In genomic region chr6:127547909-127548649, GRCh38 we compare ENCODE assay signal across 16 cellular contexts. TPM values are rescaled to one million over a fixed set of nuclear protein-coding genes. Genes with fewer than 3 reads are reported as not detected.
A peak's percentile ranks its signal among the peaks of the same experiment; 100 is the strongest.
DNase-seq lines count a peak whose midpoint lies in the region; ATAC-seq, FAIRE-seq and TF ChIP-seq lines count a peak whose summit lies in the region.
"Had no signal": no experiment of that assay in that cellular context is flagged by ENCODE, and none has a peak within 500 bp of the region (broad histone marks: within the 10 kb centered on the region; RNA-seq: fewer than 3 reads in every experiment).

No MANE protein-coding gene starts in this region.

- no peak for ATAC-seq in heart right ventricle
- ATAC-seq: left lobe of liver, psoas muscle had no signal

- H3K4me3 ChIP-seq in cardiac muscle cell (no peak overlapping the region), heart right ventricle (no peak overlapping the region), PC-9 (no peak overlapping the region)
- H3K4me3 ChIP-seq: BLaER1 treated with 17β-estradiol and CSF1 and Interleukin-3, amounts not matched to agents 10 nM and 100 nM; psoas muscle; tibial artery had no signal

- TF ChIP-seq CTCF in cardiac muscle cell (IDR thresholded peaks at IDR 0.05; ENCODE audit: low read depth, low read length) (peak; percentile 36), heart right ventricle (IDR thresholded peaks at IDR 0.05) (peak in 1 of 9 donors; percentile 15), PC-9 (conservative IDR thresholded peaks at IDR 0.05) (peak; percentile 56)

- H3K27me3 ChIP-seq in cardiac muscle cell (no peaks in the 10 kb centered on the region), heart right ventricle (peaks cover 0 to 23% (median 11%) of the 10 kb centered on the region in 7 donors), PC-9 (ENCODE audit: insufficient read depth, low read depth) (no peaks in the 10 kb centered on the region)
- H3K27me3 ChIP-seq: BLaER1 treated with 17β-estradiol and CSF1 and Interleukin-3, amounts not matched to agents 10 nM and 100 nM had no signal

- DNase-seq in cardiac muscle cell (ENCODE audit: low read depth in 1 of 2, low spot score in 1 of 2), result peak in 1 of 2 donors; percentile 28
- no peak for DNase-seq in heart right ventricle
- peak in 1 of 2 experiments; percentile 30 for DNase-seq in PC-9
- DNase-seq in fibroblast of peridontal ligament (ENCODE audit: extremely low read depth), result peak; percentile 38
- peak; percentile 11 for DNase-seq in urothelium cell line (ENCODE audit: low spot score)
- DNase-seq in amygdala (lab: John Stamatoyannopoulos, UW), result no peak
- no peak for DNase-seq in activated naive CD4-positive, alpha-beta T cell treated with anti-CD3 and anti-CD28 coated beads, Interleukin-2, amount 50 U/mL, for 16 hours
- DNase-seq in MV-4-11 (lab: John Stamatoyannopoulos, UW), result no peak
- DNase-seq: activated CD4-positive, alpha-beta memory T cell treated with anti-CD3 and anti-CD28 coated beads, Interleukin-2, amount 10 ng/mL, durations not matched to agents 7 days and 5 days; activated naive CD8-positive, alpha-beta T cell treated with anti-CD3 and anti-CD28 coated beads, Interleukin-2, amount 10 ng/mL, durations not matched to agents 7 days and 5 days; NCI-H2227 treated with DMSO at 0.1 percent for 48 hours; psoas muscle; tibial artery had no signal

- H3K9me3 ChIP-seq in cardiac muscle cell (ENCODE audit: low read depth), result no peaks in the 10 kb centered on the region
- H3K9me3 ChIP-seq in heart right ventricle, result no peaks in the 10 kb centered on the region
- no peaks in the 10 kb centered on the region; the same call in 1 of the 2 replicates for H3K9me3 ChIP-seq in PC-9 (ENCODE audit: insufficient read depth, low read depth)
- H3K9me3 ChIP-seq: BLaER1 treated with 17β-estradiol and CSF1 and Interleukin-3, amounts not matched to agents 10 nM and 100 nM; psoas muscle; tibial artery had no signal

- POLR2A ChIA-PET in PC-9 (lab: Charles Lee; ENCODE audit: unreplicated experiment), result no interaction called here

- no peak overlapping the region for H3K27ac ChIP-seq in cardiac muscle cell
- H3K27ac ChIP-seq in heart right ventricle, result no peak overlapping the region
- H3K27ac ChIP-seq in PC-9, result no peak overlapping the region
- H3K27ac ChIP-seq: BLaER1 treated with 17β-estradiol and CSF1 and Interleukin-3, amounts not matched to agents 10 nM and 100 nM; psoas muscle; tibial artery had no signal

- no peaks in the 10 kb centered on the region for H3K79me2 ChIP-seq in PC-9 (ENCODE audit: low read depth)

- intact Hi-C loops in heart right ventricle (cut with DNase I), result loop anchor here in 3 of 10 donors (10.0 kb wide), 1 partner anchor 243 kb away; no protein-coding TSS in a partner anchor
- intact Hi-C loops in PC-9 (cut with micrococcal nuclease; ENCODE audit: unreplicated experiment), result no loop called here

- no peaks in the 10 kb centered on the region for H3K9me2 ChIP-seq in PC-9 (ENCODE audit: insufficient read depth)

- CTCF ChIA-PET in PC-9 (lab: Charles Lee), result no interaction called here

- H3K4me1 ChIP-seq in cardiac muscle cell (ENCODE audit: low read depth) (no peaks in the 10 kb centered on the region), heart right ventricle (no peaks in the 10 kb centered on the region), PC-9 (replicated peaks; ENCODE audit: insufficient read depth) (peaks cover 13% of the 10 kb centered on the region)
- H3K4me1 ChIP-seq: BLaER1 treated with 17β-estradiol and CSF1 and Interleukin-3, amounts not matched to agents 10 nM and 100 nM; psoas muscle had no signal

- H3F3A ChIP-seq in PC-9 (ENCODE audit: insufficient read depth, low read depth), result no peaks in the 10 kb centered on the region

- H2AFZ ChIP-seq in PC-9, result no peak overlapping the region

- no peaks in the 10 kb centered on the region for H4K20me1 ChIP-seq in PC-9 (ENCODE audit: insufficient read depth)
- H4K20me1 ChIP-seq: BLaER1 treated with 17β-estradiol and CSF1 and Interleukin-3, amounts not matched to agents 10 nM and 100 nM had no signal

- no peak for FAIRE-seq in urothelium cell line (lab: Jason Lieb, UNC)
- FAIRE-seq: GM12891 had no signal

- H3K36me3 ChIP-seq in cardiac muscle cell (no peaks in the 10 kb centered on the region), heart right ventricle (no peaks in the 10 kb centered on the region), PC-9 (ENCODE audit: low read depth) (no peaks in the 10 kb centered on the region)
- H3K36me3 ChIP-seq: BLaER1 treated with 17β-estradiol and CSF1 and Interleukin-3, amounts not matched to agents 10 nM and 100 nM; tibial artery had no signal

- H3K4me2 ChIP-seq in PC-9, result no peak overlapping the region
- H3K4me2 ChIP-seq: BLaER1 treated with 17β-estradiol and CSF1 and Interleukin-3, amounts not matched to agents 10 nM and 100 nM had no signal

- WGBS in heart right ventricle, 2 donors, result 64 to 73% methylated on average over 2 of the region's 2 CpGs

- BruUV-seq in PC-9 (replicated peaks; lab: Mats Ljungman, UMichigan), result no TSS peak

RNA-seq across cellular contexts. Expression of gene C6orf58, which starts 28.9 kb away (rescaled TPM):
- total RNA-seq in cardiac muscle cell (not detected in 2 replicates), heart right ventricle (not detected), PC-9 (2021) (not detected in 2 replicates)
- polyA plus RNA-seq in cardiac muscle cell (not detected in 2 replicates), heart right ventricle (not detected)
- total RNA-seq: activated CD4-positive, alpha-beta memory T cell treated with anti-CD3 and anti-CD28 coated beads, Interleukin-2, amount 10 ng/mL, durations not matched to agents 7 days and 5 days; activated naive CD8-positive, alpha-beta T cell treated with anti-CD3 and anti-CD28 coated beads, Interleukin-2, amount 10 ng/mL, durations not matched to agents 7 days and 5 days; left lobe of liver; psoas muscle had no signal
- polyA plus RNA-seq: psoas muscle had no signal

Comparison
In these comparisons a context has a peak if more than half of its experiments do, and no peak if none do; other contexts are left out.
1. DNase-seq: peak in fibroblast of peridontal ligament (single experiment) and urothelium cell line (single experiment); none in heart right ventricle (0 of 2), amygdala (0 of 56), activated naive CD4-positive, alpha-beta T cell treated with anti-CD3 and anti-CD28 coated beads, Interleukin-2, amount 50 U/mL, for 16 hours (single experiment) and MV-4-11 (single experiment).